Comparison of ENCODE assay signal across 1 cellular context in the genomic region with DNA sequence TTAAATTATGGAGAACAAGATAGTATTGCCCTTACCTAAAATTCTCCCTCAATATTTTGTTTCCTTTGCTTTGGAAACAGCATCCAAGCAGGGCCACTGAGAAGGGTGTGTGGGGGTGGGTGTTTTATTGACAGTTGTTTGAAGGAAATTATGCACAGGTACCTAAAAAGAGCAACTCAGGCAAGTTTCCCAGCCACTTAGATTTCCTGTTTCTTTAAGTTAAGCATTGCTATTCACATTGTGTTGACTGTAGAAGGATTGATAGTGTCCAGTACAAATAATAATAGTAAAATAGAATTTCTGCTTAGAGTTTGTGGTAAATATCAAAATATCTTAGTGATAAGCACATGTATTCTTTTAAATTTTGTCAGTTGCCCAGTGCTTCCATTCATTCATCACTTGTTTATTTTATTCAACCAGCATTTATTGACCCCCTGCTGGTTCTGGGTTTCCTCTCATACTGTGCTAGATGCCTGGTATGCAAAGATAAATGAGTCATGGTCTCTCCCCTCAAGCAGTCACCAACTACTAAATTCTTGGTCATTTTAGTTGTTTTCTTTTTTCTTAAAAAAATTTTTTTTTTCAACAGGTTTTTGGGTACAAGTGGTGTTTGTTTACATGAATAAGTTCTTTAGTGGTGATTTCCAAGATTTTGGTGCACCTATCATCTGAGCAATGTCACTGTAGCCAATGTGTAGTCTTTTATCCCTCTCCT.
TF ChIP-seq lines count a peak whose summit lies in the region.

No MANE protein-coding gene starts in this region.

TF ChIP-seq in H1, 55 proteins besides CTCF, POLR2A, EP300 and RAD21:
- TF ChIP-seq NANOG (IDR thresholded peaks at IDR 0.05; ENCODE audit: insufficient read depth, low read depth, low read length, poor library complexity, severe bottlenecking) (no peak), ZNF274 (IDR thresholded peaks at IDR 0.05; ENCODE audit: borderline replicate concordance, extremely low read depth, low read length) (no peak), JUND (IDR thresholded peaks at IDR 0.05; ENCODE audit: low read length) (peak; percentile 93), TEAD4 (IDR thresholded peaks at IDR 0.05; ENCODE audit: low read depth, low read length) (peak; percentile 68)
